Comparison of ENCODE assay signal across 26 cellular contexts in genomic region chr12:29116414-29116813, GRCh38. TPM values are rescaled to one million over a fixed set of nuclear protein-coding genes. Genes with fewer than 3 reads are reported as not detected.
A peak's percentile ranks its signal among the peaks of the same experiment; 100 is the strongest.
DNase-seq lines count a peak whose midpoint lies in the region; ATAC-seq, FAIRE-seq and TF ChIP-seq lines count a peak whose summit lies in the region.
"Had no signal": no experiment of that assay in that cellular context is flagged by ENCODE, and none has a peak within 500 bp of the region (broad histone marks: within the 10 kb centered on the region; RNA-seq: fewer than 3 reads in every experiment).

No MANE protein-coding gene starts in this region.

- H3K27ac Mint-ChIP-seq in nephron = peak overlapping the region; percentile 95 to 99 (median 97)
- H3K27ac Mint-ChIP-seq in CD8-positive, alpha-beta memory T cell = no peak overlapping the region
- H3K27ac Mint-ChIP-seq: B cell; CD4-positive, CD25-positive, alpha-beta regulatory T cell; CD8-positive, alpha-beta T cell; HFFc6 had no signal

- H3K36me3 ChIP-seq in CD8-positive, alpha-beta memory T cell (ENCODE audit: insufficient read depth, low read length) = no peaks in the 10 kb centered on the region
- H3K36me3 ChIP-seq in body of pancreas (replicated peaks in 1 of 2; ENCODE audit: insufficient read depth in 1 of 2, low read depth in 2 of 2) = no peaks in the 10 kb centered on the region
- H3K36me3 ChIP-seq: BLaER1, HAP-1 had no signal

- 40 to 42% methylated on average over 3 of the region's 3 CpGs for WGBS in body of pancreas, 2 donors

- in situ Hi-C loops in Caki2 (cut with HindIII; ENCODE audit: low pct_unique_long_range_greater_than_20kb, low sequenced_read_pairs) = no loop called here

- no peak overlapping the region for H3K4me3 ChIP-seq in CD8-positive, alpha-beta memory T cell (ENCODE audit: low read length)
- H3K4me3 ChIP-seq in body of pancreas = no peak overlapping the region
- H3K4me3 ChIP-seq: BLaER1, HAP-1 had no signal

- H3K4me3 Mint-ChIP-seq in nephron = no peak overlapping the region
- H3K4me3 Mint-ChIP-seq in CD8-positive, alpha-beta memory T cell = no peak overlapping the region
- H3K4me3 Mint-ChIP-seq: B cell; CD8-positive, alpha-beta T cell; HFFc6 had no signal

- H3K9me3 ChIP-seq in CD8-positive, alpha-beta memory T cell (ENCODE audit: low read length) = no peaks in the 10 kb centered on the region
- H3K9me3 ChIP-seq in body of pancreas = no peaks in the 10 kb centered on the region
- H3K9me3 ChIP-seq: HAP-1 had no signal

- no peaks in the 10 kb centered on the region for H3K27me3 Mint-ChIP-seq in nephron (ENCODE audit: low read depth)
- H3K27me3 Mint-ChIP-seq in CD8-positive, alpha-beta memory T cell = peaks cover 0 to 19% of the 10 kb centered on the region in 2 donors

- no peaks in the 10 kb centered on the region for H3K36me3 Mint-ChIP-seq in nephron (ENCODE audit: low read depth)
- peaks cover 0 to 13% (median 1%) of the 10 kb centered on the region in 3 donors for H3K36me3 Mint-ChIP-seq in CD8-positive, alpha-beta memory T cell
- H3K36me3 Mint-ChIP-seq: CD8-positive, alpha-beta T cell had no signal

- DNase-seq in Caki2 (ENCODE audit: low read depth) (peak; percentile 12), RCC 7860 (ENCODE audit: low spot score) (no peak), kidney tubule cell (ENCODE audit: low spot score) (peak; percentile 71), NCI-H2227 treated with DMSO at 0.1 percent for 48 hours (lab: John Stamatoyannopoulos, UW) (no peak), body of pancreas (no peak)
- no peak for DNase-seq in CD8-positive, alpha-beta memory T cell
- DNase-seq in effector CD4-positive, alpha-beta T cell = no peak
- DNase-seq: Calu3; CD4-positive, CD25-positive, alpha-beta regulatory T cell; CD8-positive, alpha-beta T cell; DMS53; DMS79 treated with DMSO at 0.1 percent for 48 hours; GF-D8; GOT3; HFFc6 had no signal

- POLR2A ChIA-PET in CD8-positive, alpha-beta memory T cell (lab: Charles Lee) = no interaction called here

- CTCF ChIA-PET in CD8-positive, alpha-beta memory T cell (lab: Charles Lee) = no interaction called here

- no peak for TF ChIP-seq CTCF in nephron (IDR thresholded peaks at IDR 0.05; ENCODE audit: unreplicated experiment in 3 of 3)
- no peak for TF ChIP-seq CTCF in body of pancreas (IDR thresholded peaks at IDR 0.05)

- TF ChIP-seq POLR2A in body of pancreas (IDR thresholded peaks at IDR 0.05) = no peak

- peak; percentile 72 for FAIRE-seq in RCC 7860 (lab: Jason Lieb, UNC)
- FAIRE-seq: A204.1, GM12891, GM18507, H54 had no signal

- H3K4me1 ChIP-seq in CD8-positive, alpha-beta memory T cell (ENCODE audit: insufficient read depth, low read length) = no peaks in the 10 kb centered on the region
- no peaks in the 10 kb centered on the region for H3K4me1 ChIP-seq in body of pancreas
- H3K4me1 ChIP-seq: BLaER1, HAP-1 had no signal

- no peaks in the 10 kb centered on the region for H3K27me3 ChIP-seq in CD8-positive, alpha-beta memory T cell (ENCODE audit: insufficient read depth, low read length, poor library complexity, severe bottlenecking)
- no peaks in the 10 kb centered on the region for H3K27me3 ChIP-seq in body of pancreas
- H3K27me3 ChIP-seq: BLaER1 had no signal

- no peaks in the 10 kb centered on the region for H3K4me1 Mint-ChIP-seq in nephron
- no peaks in the 10 kb centered on the region for H3K4me1 Mint-ChIP-seq in CD8-positive, alpha-beta memory T cell
- H3K4me1 Mint-ChIP-seq: B cell had no signal

- no peak overlapping the region for H3K27ac ChIP-seq in CD8-positive, alpha-beta memory T cell (ENCODE audit: low read depth, low read length)
- H3K27ac ChIP-seq in body of pancreas = no peak overlapping the region
- H3K27ac ChIP-seq: 22Rv1, BLaER1, C4-2B had no signal

- no peak for ATAC-seq in body of pancreas
- ATAC-seq: CD8-positive, alpha-beta T cell had no signal

- intact Hi-C loops in body of pancreas (cut with DNase I) = no loop called here

- peaks cover 14% of the 10 kb centered on the region for H3K9me3 Mint-ChIP-seq in nephron
- peaks cover 3 to 11% (median 7%) of the 10 kb centered on the region in 5 donors for H3K9me3 Mint-ChIP-seq in CD8-positive, alpha-beta memory T cell

RNA-seq across cellular contexts. Expression of gene FAR2, which starts 32.7 kb away (rescaled TPM):
- total RNA-seq in Caki2 (2014; rRNA removed; shearing (Covaris generic); ENCODE audit: low replicate concordance) = not detected in 2 replicates
- total RNA-seq in CD8-positive, alpha-beta memory T cell = 1 to 10 TPM; 3.7 to 7.0 TPM
- 4.0 TPM for polyA plus RNA-seq in CD8-positive, alpha-beta memory T cell
- total RNA-seq in body of pancreas = 1 to 10 TPM in 1 of 2 donors, not detected in 1; 1.0 TPM
- total RNA-seq: B cell, G401 had no signal

Comparison
In these comparisons a context has a peak if more than half of its experiments do, and no peak if none do; other contexts are left out.
1. DNase-seq: peak in Caki2 (single experiment) and kidney tubule cell (single experiment); none in RCC 7860 (single experiment), CD8-positive, alpha-beta memory T cell (0 of 5), effector CD4-positive, alpha-beta T cell (single experiment), NCI-H2227 treated with DMSO at 0.1 percent for 48 hours (single experiment) and body of pancreas (0 of 4).
2. H3K27ac Mint-ChIP-seq: peak in nephron (3 of 3); none in CD8-positive, alpha-beta memory T cell (0 of 8).